ENCODE assay signal across 28 cellular contexts in genomic region chr6:151641028-151641427, GRCh38.
"Had no signal": no experiment of that assay in that cellular context is flagged by ENCODE, and none has a peak within 500 bp of the region (broad histone marks: within the 10 kb centered on the region; RNA-seq: fewer than 3 reads in every experiment).

No MANE protein-coding gene starts in this region.

- H3K36me3 ChIP-seq: colonic mucosa, esophagus muscularis mucosa, esophagus squamous epithelium, gastrocnemius medialis, gastroesophageal sphincter, heart left ventricle, heart right ventricle had no signal

- ATAC-seq: effector memory CD8-positive, alpha-beta T cell; esophagus mucosa; foreskin keratinocyte; gastrocnemius medialis; gastroesophageal sphincter; heart left ventricle; heart right ventricle had no signal

- H3K4me1 ChIP-seq: colonic mucosa, esophagus muscularis mucosa, esophagus squamous epithelium, foreskin keratinocyte, gastrocnemius medialis, gastroesophageal sphincter, heart left ventricle, heart right ventricle had no signal

- FAIRE-seq: colon, endometrium, endothelial cell of umbilical vein, frontal cortex had no signal

- H3K9me3 ChIP-seq: colonic mucosa, esophagus squamous epithelium, gastrocnemius medialis had no signal

- H3K27ac ChIP-seq: colonic mucosa, coronary artery, dorsolateral prefrontal cortex, epithelial cell of prostate, esophagus muscularis mucosa, esophagus squamous epithelium, foreskin keratinocyte, gastrocnemius medialis, gastroesophageal sphincter, heart left ventricle, heart right ventricle had no signal

- H3K27me3 ChIP-seq: colonic mucosa, dorsolateral prefrontal cortex, esophagus muscularis mucosa, esophagus squamous epithelium, gastrocnemius medialis, gastroesophageal sphincter, heart left ventricle, heart right ventricle had no signal

- DNase-seq: colonic mucosa; cortex of kidney; dermis blood vessel endothelial cell; dorsolateral prefrontal cortex; effector CD4-positive, alpha-beta T cell; effector CD8-positive, alpha-beta T cell; effector memory CD4-positive, alpha-beta T cell; effector memory CD8-positive, alpha-beta T cell; endodermal cell; erythroblast; esophagus squamous epithelium; foreskin fibroblast; foreskin keratinocyte; foreskin melanocyte; gastrocnemius medialis; glutamatergic neuron; head of caudate nucleus; heart left ventricle; heart right ventricle had no signal

- H3K4me3 ChIP-seq: colonic mucosa, coronary artery, dorsolateral prefrontal cortex, esophagus muscularis mucosa, esophagus squamous epithelium, gastrocnemius medialis, gastroesophageal sphincter, heart left ventricle, heart right ventricle had no signal
